19 cellular contexts compared by ENCODE assay signal in genomic region chr9:116051528-116051927, GRCh38.
DNase-seq lines count a peak whose midpoint lies in the region; ATAC-seq, FAIRE-seq and TF ChIP-seq lines count a peak whose summit lies in the region.
"Had no signal": no experiment of that assay in that cellular context is flagged by ENCODE, and none has a peak within 500 bp of the region (broad histone marks: within the 10 kb centered on the region; RNA-seq: fewer than 3 reads in every experiment).

No MANE protein-coding gene starts in this region.

- no peaks in the 10 kb centered on the region for H4K20me1 ChIP-seq in GM23338 (replicated peaks; ENCODE audit: insufficient read depth)

- H3K4me3 ChIP-seq in A549 = no peak overlapping the region
- H3K4me3 ChIP-seq in GM23338 = no peak overlapping the region
- no peak overlapping the region for H3K4me3 ChIP-seq in WERI-Rb-1 (ENCODE audit: low read depth, low read length)
- H3K4me3 ChIP-seq: K562 had no signal

- H3K4me2 ChIP-seq in A549 (no peak overlapping the region), GM23338 (no peak overlapping the region)

- CTCF ChIA-PET in A549 (lab: Yijun Ruan, JAX) = no interaction called here

- no peaks in the 10 kb centered on the region for H3K9me3 Mint-ChIP-seq in GM23338
- H3K9me3 Mint-ChIP-seq in mesothelial cell of epicardium = no peaks in the 10 kb centered on the region

- no peak overlapping the region for H2AFZ ChIP-seq in GM23338

- TF ChIP-seq RAD21 in A549 (conservative IDR thresholded peaks at IDR 0.05 in 1 of 2, IDR thresholded peaks at IDR 0.05 in 1 of 2) = no peak

- WGBS in A549 (ENCODE audit: missing lambda C conversion rate) = 95% methylated on average over 2 of the region's 2 CpGs

- H3K27me3 ChIP-seq in GM23338 (ENCODE audit: insufficient read depth) (no peaks in the 10 kb centered on the region), WERI-Rb-1 (ENCODE audit: insufficient read depth, low read depth, severe bottlenecking) (no peaks in the 10 kb centered on the region)

- H3K36me3 ChIP-seq in GM23338 (ENCODE audit: insufficient read depth) = no peaks in the 10 kb centered on the region
- H3K36me3 ChIP-seq in WERI-Rb-1 = no peaks in the 10 kb centered on the region

- H3K9me3 ChIP-seq in A549 (no peaks in the 10 kb centered on the region), WERI-Rb-1 (ENCODE audit: severe bottlenecking) (no peaks in the 10 kb centered on the region)
- H3K9me3 ChIP-seq: Caco-2 had no signal

- no peaks in the 10 kb centered on the region for H3F3A ChIP-seq in GM23338 (replicated peaks; ENCODE audit: low read depth)

- TF ChIP-seq POLR2A in A549 (IDR thresholded peaks at IDR 0.05; ENCODE audit: low read length) = no peak

- FAIRE-seq in A549 (lab: Jason Lieb, UNC) = peak; percentile 36
- FAIRE-seq: A204.1, D721Med, GM19239, K562 had no signal

- H3K27ac ChIP-seq in A549 = no peak overlapping the region
- H3K27ac ChIP-seq in GM23338 (ENCODE audit: low read depth) = no peak overlapping the region
- peak overlapping the region; percentile 34 for H3K27ac ChIP-seq in WERI-Rb-1
- H3K27ac ChIP-seq: C4-2B, HL-60 had no signal

- no peaks in the 10 kb centered on the region for H3K79me2 ChIP-seq in GM23338 (replicated peaks; ENCODE audit: insufficient read depth)

- H3K36me3 Mint-ChIP-seq in GM23338 (ENCODE audit: low read depth) = no peaks in the 10 kb centered on the region
- H3K36me3 Mint-ChIP-seq in mesothelial cell of epicardium = no peaks in the 10 kb centered on the region

- POLR2A ChIA-PET in A549 (lab: Yijun Ruan, JAX) = no interaction called here

- H3K27me3 Mint-ChIP-seq in GM23338 (ENCODE audit: insufficient read depth, low read depth, poor library complexity) (peaks cover 1% of the 10 kb centered on the region), mesothelial cell of epicardium (ENCODE audit: low read depth) (peaks cover 20% of the 10 kb centered on the region)
- H3K27me3 Mint-ChIP-seq: CD4-positive, alpha-beta T cell had no signal

- DNase-seq in A549 (ENCODE audit: low read depth in 1 of 2, low spot score in 1 of 2) (no peak), GM23338 (ENCODE audit: low spot score) (peak; percentile 12), WERI-Rb-1 (peak; percentile 25), mesothelial cell of epicardium (ENCODE audit: low spot score in 2 of 2, unreplicated experiment in 2 of 2) (no peak)
- DNase-seq: AML-193; Caco-2; CD4-positive, alpha-beta T cell; DMS79 treated with DMSO at 0.1 percent for 48 hours; GF-D8; HCEC 1CT had no signal

- H3K4me3 Mint-ChIP-seq in GM23338 (no peak overlapping the region), mesothelial cell of epicardium (no peak overlapping the region)
- H3K4me3 Mint-ChIP-seq: CD4-positive, alpha-beta T cell had no signal

- H3K27ac Mint-ChIP-seq in GM23338 (no peak overlapping the region), mesothelial cell of epicardium (no peak overlapping the region)
- H3K27ac Mint-ChIP-seq: CD4-positive, alpha-beta T cell had no signal

- H3K9me2 ChIP-seq in GM23338 (ENCODE audit: insufficient read depth) = no peaks in the 10 kb centered on the region

- ATAC-seq in A549 = no peak
- ATAC-seq in GM23338 = no peak
- no peak for ATAC-seq in HG03571 (IDR thresholded peaks at IDR 0.05; ENCODE audit: unreplicated experiment)
- no peak for ATAC-seq in HG03139 (IDR thresholded peaks at IDR 0.05; ENCODE audit: unreplicated experiment)
- no peak for ATAC-seq in HG03025 (IDR thresholded peaks at IDR 0.05; ENCODE audit: low FRiP score, unreplicated experiment)
- ATAC-seq: K562 had no signal

- H3K4me1 Mint-ChIP-seq in GM23338 = no peaks in the 10 kb centered on the region
- H3K4me1 Mint-ChIP-seq in mesothelial cell of epicardium = no peaks in the 10 kb centered on the region

- no peak for TF ChIP-seq EP300 in A549 (IDR thresholded peaks at IDR 0.05)

- H3K4me1 ChIP-seq in A549 (no peaks in the 10 kb centered on the region), GM23338 (ENCODE audit: insufficient read depth) (no peaks in the 10 kb centered on the region)
- H3K4me1 ChIP-seq: Caco-2 had no signal

- TF ChIP-seq CTCF in A549 (IDR thresholded peaks at IDR 0.05) (no peak), GM23338 (conservative IDR thresholded peaks at IDR 0.05; ENCODE audit: low read depth in 2 of 2) (0 out of 4 replicates have a peak, but pooled peaks of 1 of the 2 experiments have one; percentile 19), WERI-Rb-1 (IDR thresholded peaks at IDR 0.05; ENCODE audit: low read depth, low read length) (no peak), mesothelial cell of epicardium (IDR thresholded peaks at IDR 0.05; ENCODE audit: unreplicated experiment) (peak; percentile 29)

TF ChIP-seq in A549, 52 proteins besides CTCF, POLR2A, EP300 and RAD21:
- no peak for TF ChIP-seq NR3C1 (IDR thresholded peaks at IDR 0.05)
TF ChIP-seq in A549: peak in this region for 0.

TF ChIP-seq in GM23338, 12 proteins besides CTCF, POLR2A, EP300 and RAD21 (continues in another document):
- TF ChIP-seq EZH2phosphoT487 (IDR thresholded peaks at IDR 0.05; ENCODE audit: unreplicated experiment) = no peak
- TF ChIP-seq JUNB (IDR thresholded peaks at IDR 0.05; ENCODE audit: unreplicated experiment) = no peak
- no peak for TF ChIP-seq CREB1 (CRISPR knock-in tag; IDR thresholded peaks at IDR 0.05; ENCODE audit: low read depth)
- no peak for TF ChIP-seq ZNF462 (CRISPR knock-in tag; IDR thresholded peaks at IDR 0.05)
- TF ChIP-seq STAT1 (IDR thresholded peaks at IDR 0.05; ENCODE audit: unreplicated experiment) = no peak

Comparison
In these comparisons a context has a peak if more than half of its experiments do, and no peak if none do; other contexts are left out.
1. DNase-seq: peak in GM23338 (single experiment) and WERI-Rb-1 (single experiment); none in A549 (0 of 2) and mesothelial cell of epicardium (0 of 2).